10 cellular contexts compared by ENCODE assay signal in the genomic region with DNA sequence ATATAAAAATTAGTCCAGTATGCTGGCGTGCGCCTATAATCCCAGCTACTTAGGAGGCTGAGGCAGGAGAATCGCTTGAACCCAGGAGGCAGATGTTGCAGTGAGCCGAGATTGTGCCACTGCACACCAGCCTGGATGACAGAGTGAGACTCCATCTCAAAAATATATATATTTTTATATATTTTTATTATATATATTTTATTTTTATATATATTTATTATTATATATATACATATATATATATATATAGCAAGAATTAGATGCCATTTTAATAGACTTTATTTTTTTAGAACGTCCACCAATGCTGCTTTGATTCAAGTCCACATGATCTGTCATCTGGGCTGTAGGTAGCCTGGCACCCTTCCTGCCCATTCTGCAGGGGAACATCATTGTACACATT. TPM values are rescaled to one million over a fixed set of nuclear protein-coding genes. Genes with fewer than 3 reads are reported as not detected.
"Had no signal": no experiment of that assay in that cellular context is flagged by ENCODE, and none has a peak within 500 bp of the region (broad histone marks: within the 10 kb centered on the region; RNA-seq: fewer than 3 reads in every experiment).

No MANE protein-coding gene starts in this region.

- ATAC-seq: GM23338, HCT116 had no signal

- H3K4me3 Mint-ChIP-seq: GM23338, H9, HFFc6 had no signal

- DNase-seq: GM23248, GOT3, H7, H9, HCEC 1CT, HFFc6 had no signal

- H3K4me1 Mint-ChIP-seq: GM23338, H9 had no signal

- H3K27ac Mint-ChIP-seq: GM23338, H9, HFFc6 had no signal

RNA-seq across cellular contexts. Expression of gene OR7D2, which starts 3.5 kb away (rescaled TPM):
- total RNA-seq: GM23248, GM23338, H1, H4, H7, HFFc6 had no signal

RNA-seq across cellular contexts. Expression of gene OR7D4, which starts 44.1 kb away (rescaled TPM):
- total RNA-seq: GM23248, GM23338, H1, H4, H7, H9, HFFc6 had no signal

RNA-seq across cellular contexts. Expression of gene OR7G3, which starts 48.6 kb away (rescaled TPM):
- total RNA-seq: GM23248, GM23338, H1, H4, H7, H9, HFFc6 had no signal

RNA-seq across cellular contexts. Expression of gene OR7G1, which starts 59.8 kb away (rescaled TPM):
- total RNA-seq: GM23248, GM23338, H1, H4, H7, H9, HFFc6 had no signal
